Comparison of ENCODE assay signal across 1 cellular context in genomic region chr20:50788045-50788867, GRCh38.
A peak's percentile ranks its signal among the peaks of the same experiment; 100 is the strongest.
TF ChIP-seq lines count a peak whose summit lies in the region.

No MANE protein-coding gene starts in this region.

TF ChIP-seq in HepG2, 621 proteins besides CTCF, POLR2A, EP300 and RAD21 (continued from another document and continues in another):
- TF ChIP-seq, protein P1, sequence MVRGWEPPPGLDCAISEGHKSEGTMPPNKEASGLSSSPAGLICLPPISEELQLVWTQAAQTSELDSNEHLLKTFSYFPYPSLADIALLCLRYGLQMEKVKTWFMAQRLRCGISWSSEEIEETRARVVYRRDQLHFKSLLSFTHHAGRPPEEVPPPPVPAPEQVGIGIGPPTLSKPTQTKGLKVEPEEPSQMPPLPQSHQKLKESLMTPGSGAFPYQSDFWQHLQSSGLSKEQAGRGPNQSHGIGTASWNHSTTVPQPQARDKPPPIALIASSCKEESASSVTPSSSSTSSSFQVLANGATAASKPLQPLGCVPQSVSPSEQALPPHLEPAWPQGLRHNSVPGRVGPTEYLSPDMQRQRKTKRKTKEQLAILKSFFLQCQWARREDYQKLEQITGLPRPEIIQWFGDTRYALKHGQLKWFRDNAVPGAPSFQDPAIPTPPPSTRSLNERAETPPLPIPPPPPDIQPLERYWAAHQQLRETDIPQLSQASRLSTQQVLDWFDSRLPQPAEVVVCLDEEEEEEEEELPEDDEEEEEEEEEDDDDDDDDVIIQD (CRISPR knock-in tag; IDR thresholded peaks at IDR 0.05; ENCODE audit: low read depth): 0 out of 2 replicates have a peak, but pooled peaks have one; percentile 11
- TF ChIP-seq GFI1 (CRISPR knock-in tag; IDR thresholded peaks at IDR 0.05; ENCODE audit: borderline replicate concordance) (no peak), HNRNPLL (IDR thresholded peaks at IDR 0.05; ENCODE audit: low read depth, low read length, poor library complexity, severe bottlenecking) (no peak), SETDB1 (CRISPR knock-in tag; IDR thresholded peaks at IDR 0.05; ENCODE audit: borderline replicate concordance) (no peak), ZBTB46 (CRISPR knock-in tag; IDR thresholded peaks at IDR 0.05; ENCODE audit: borderline replicate concordance) (no peak), RAD51 (IDR thresholded peaks at IDR 0.05; ENCODE audit: borderline replicate concordance) (no peak), MED8 (CRISPR knock-in tag; IDR thresholded peaks at IDR 0.05; ENCODE audit: insufficient replicate concordance) (no peak), ZNF468 (CRISPR knock-in tag; IDR thresholded peaks at IDR 0.05) (no peak), ZBTB21 (CRISPR knock-in tag; IDR thresholded peaks at IDR 0.05) (0 out of 2 replicates have a peak, but pooled peaks have one; percentile 24), THAP8 (CRISPR knock-in tag; IDR thresholded peaks at IDR 0.05; ENCODE audit: borderline replicate concordance) (no peak), NR2F1 (CRISPR knock-in tag; IDR thresholded peaks at IDR 0.05) (no peak), LRRFIP1 (CRISPR knock-in tag; conservative IDR thresholded peaks at IDR 0.05) (no peak), ZNF776 (CRISPR knock-in tag; IDR thresholded peaks at IDR 0.05) (no peak), TOPORS (CRISPR knock-in tag; IDR thresholded peaks at IDR 0.05) (no peak), JDP2 (CRISPR knock-in tag; IDR thresholded peaks at IDR 0.05; ENCODE audit: borderline replicate concordance) (no peak), GMEB2 (CRISPR knock-in tag; IDR thresholded peaks at IDR 0.05; ENCODE audit: low read depth) (no peak), ZSCAN21 (CRISPR knock-in tag; IDR thresholded peaks at IDR 0.05; ENCODE audit: borderline replicate concordance) (no peak), KLF12 (CRISPR knock-in tag; IDR thresholded peaks at IDR 0.05; ENCODE audit: borderline replicate concordance) (no peak), SRSF1 (optimal IDR thresholded peaks at IDR 0.05; ENCODE audit: low read depth, low read length) (no peak), ZNF282 (IDR thresholded peaks at IDR 0.05; ENCODE audit: partially characterized antibody) (no peak), ZNF790 (CRISPR knock-in tag; IDR thresholded peaks at IDR 0.05; ENCODE audit: borderline replicate concordance) (0 out of 2 replicates have a peak, but pooled peaks have one; percentile 58), FOXK2 (IDR thresholded peaks at IDR 0.05) (no peak), DZIP1 (CRISPR knock-in tag; IDR thresholded peaks at IDR 0.05) (no peak), ZNF652 (CRISPR knock-in tag; IDR thresholded peaks at IDR 0.05; ENCODE audit: borderline replicate concordance, low read depth) (no peak), NCOA1 (CRISPR knock-in tag; IDR thresholded peaks at IDR 0.05) (no peak), ZNF619 (CRISPR knock-in tag; IDR thresholded peaks at IDR 0.05) (no peak), PPARG (CRISPR knock-in tag; conservative IDR thresholded peaks at IDR 0.05) (0 out of 2 replicates have a peak, but pooled peaks have one; percentile 45), ZNF383 (CRISPR knock-in tag; IDR thresholded peaks at IDR 0.05; ENCODE audit: borderline replicate concordance) (no peak)
- TF ChIP-seq, protein P2, sequence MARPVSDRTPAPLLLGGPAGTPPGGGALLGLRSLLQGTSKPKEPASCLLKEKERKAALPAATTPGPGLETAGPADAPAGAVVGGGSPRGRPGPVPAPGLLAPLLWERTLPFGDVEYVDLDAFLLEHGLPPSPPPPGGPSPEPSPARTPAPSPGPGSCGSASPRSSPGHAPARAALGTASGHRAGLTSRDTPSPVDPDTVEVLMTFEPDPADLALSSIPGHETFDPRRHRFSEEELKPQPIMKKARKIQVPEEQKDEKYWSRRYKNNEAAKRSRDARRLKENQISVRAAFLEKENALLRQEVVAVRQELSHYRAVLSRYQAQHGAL (CRISPR knock-in tag; IDR thresholded peaks at IDR 0.05; ENCODE audit: not compliant biosample characterization): no peak
- TF ChIP-seq, protein P3, sequence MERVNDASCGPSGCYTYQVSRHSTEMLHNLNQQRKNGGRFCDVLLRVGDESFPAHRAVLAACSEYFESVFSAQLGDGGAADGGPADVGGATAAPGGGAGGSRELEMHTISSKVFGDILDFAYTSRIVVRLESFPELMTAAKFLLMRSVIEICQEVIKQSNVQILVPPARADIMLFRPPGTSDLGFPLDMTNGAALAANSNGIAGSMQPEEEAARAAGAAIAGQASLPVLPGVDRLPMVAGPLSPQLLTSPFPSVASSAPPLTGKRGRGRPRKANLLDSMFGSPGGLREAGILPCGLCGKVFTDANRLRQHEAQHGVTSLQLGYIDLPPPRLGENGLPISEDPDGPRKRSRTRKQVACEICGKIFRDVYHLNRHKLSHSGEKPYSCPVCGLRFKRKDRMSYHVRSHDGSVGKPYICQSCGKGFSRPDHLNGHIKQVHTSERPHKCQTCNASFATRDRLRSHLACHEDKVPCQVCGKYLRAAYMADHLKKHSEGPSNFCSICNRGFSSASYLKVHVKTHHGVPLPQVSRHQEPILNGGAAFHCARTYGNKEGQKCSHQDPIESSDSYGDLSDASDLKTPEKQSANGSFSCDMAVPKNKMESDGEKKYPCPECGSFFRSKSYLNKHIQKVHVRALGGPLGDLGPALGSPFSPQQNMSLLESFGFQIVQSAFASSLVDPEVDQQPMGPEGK (CRISPR knock-in tag; IDR thresholded peaks at IDR 0.05): peak; percentile 72
- TF ChIP-seq, protein P4, sequence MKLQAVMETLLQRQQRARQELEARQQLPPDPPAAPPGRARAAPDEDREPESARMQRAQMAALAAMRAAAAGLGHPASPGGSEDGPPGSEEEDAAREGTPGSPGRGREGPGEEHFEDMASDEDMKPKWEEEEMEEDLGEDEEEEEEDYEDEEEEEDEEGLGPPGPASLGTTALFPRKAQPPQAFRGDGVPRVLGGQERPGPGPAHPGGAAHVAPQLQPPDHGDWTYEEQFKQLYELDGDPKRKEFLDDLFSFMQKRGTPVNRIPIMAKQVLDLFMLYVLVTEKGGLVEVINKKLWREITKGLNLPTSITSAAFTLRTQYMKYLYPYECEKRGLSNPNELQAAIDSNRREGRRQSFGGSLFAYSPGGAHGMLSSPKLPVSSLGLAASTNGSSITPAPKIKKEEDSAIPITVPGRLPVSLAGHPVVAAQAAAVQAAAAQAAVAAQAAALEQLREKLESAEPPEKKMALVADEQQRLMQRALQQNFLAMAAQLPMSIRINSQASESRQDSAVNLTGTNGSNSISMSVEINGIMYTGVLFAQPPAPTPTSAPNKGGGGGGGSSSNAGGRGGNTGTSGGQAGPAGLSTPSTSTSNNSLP (IDR thresholded peaks at IDR 0.05; ENCODE audit: low read depth, low read length): peak; percentile 93
- TF ChIP-seq, protein P5, sequence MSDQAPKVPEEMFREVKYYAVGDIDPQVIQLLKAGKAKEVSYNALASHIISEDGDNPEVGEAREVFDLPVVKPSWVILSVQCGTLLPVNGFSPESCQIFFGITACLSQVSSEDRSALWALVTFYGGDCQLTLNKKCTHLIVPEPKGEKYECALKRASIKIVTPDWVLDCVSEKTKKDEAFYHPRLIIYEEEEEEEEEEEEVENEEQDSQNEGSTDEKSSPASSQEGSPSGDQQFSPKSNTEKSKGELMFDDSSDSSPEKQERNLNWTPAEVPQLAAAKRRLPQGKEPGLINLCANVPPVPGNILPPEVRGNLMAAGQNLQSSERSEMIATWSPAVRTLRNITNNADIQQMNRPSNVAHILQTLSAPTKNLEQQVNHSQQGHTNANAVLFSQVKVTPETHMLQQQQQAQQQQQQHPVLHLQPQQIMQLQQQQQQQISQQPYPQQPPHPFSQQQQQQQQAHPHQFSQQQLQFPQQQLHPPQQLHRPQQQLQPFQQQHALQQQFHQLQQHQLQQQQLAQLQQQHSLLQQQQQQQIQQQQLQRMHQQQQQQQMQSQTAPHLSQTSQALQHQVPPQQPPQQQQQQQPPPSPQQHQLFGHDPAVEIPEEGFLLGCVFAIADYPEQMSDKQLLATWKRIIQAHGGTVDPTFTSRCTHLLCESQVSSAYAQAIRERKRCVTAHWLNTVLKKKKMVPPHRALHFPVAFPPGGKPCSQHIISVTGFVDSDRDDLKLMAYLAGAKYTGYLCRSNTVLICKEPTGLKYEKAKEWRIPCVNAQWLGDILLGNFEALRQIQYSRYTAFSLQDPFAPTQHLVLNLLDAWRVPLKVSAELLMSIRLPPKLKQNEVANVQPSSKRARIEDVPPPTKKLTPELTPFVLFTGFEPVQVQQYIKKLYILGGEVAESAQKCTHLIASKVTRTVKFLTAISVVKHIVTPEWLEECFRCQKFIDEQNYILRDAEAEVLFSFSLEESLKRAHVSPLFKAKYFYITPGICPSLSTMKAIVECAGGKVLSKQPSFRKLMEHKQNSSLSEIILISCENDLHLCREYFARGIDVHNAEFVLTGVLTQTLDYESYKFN (CRISPR knock-in tag; conservative IDR thresholded peaks at IDR 0.05): peak; percentile 69
- TF ChIP-seq, protein P6, sequence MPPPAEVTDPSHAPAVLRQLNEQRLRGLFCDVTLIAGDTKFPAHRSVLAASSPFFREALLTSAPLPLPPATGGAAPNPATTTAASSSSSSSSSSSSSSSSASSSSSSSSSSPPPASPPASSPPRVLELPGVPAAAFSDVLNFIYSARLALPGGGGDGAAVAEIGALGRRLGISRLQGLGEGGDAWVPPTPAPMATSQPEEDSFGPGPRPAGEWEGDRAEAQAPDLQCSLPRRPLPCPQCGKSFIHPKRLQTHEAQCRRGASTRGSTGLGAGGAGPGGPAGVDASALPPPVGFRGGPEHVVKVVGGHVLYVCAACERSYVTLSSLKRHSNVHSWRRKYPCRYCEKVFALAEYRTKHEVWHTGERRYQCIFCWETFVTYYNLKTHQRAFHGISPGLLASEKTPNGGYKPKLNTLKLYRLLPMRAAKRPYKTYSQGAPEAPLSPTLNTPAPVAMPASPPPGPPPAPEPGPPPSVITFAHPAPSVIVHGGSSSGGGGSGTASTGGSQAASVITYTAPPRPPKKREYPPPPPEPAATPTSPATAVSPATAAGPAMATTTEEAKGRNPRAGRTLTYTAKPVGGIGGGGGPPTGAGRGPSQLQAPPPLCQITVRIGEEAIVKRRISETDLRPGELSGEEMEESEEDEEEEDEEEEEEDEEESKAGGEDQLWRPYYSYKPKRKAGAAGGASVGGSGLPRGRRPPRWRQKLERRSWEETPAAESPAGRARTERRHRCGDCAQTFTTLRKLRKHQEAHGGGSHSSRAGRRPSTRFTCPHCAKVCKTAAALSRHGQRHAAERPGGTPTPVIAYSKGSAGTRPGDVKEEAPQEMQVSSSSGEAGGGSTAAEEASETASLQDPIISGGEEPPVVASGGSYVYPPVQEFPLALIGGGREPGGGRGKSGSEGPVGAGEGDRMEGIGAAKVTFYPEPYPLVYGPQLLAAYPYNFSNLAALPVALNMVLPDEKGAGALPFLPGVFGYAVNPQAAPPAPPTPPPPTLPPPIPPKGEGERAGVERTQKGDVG (CRISPR knock-in tag; IDR thresholded peaks at IDR 0.05; ENCODE audit: borderline replicate concordance): no peak
